Comparison of ENCODE assay signal across 8 cellular contexts in the genomic region with DNA sequence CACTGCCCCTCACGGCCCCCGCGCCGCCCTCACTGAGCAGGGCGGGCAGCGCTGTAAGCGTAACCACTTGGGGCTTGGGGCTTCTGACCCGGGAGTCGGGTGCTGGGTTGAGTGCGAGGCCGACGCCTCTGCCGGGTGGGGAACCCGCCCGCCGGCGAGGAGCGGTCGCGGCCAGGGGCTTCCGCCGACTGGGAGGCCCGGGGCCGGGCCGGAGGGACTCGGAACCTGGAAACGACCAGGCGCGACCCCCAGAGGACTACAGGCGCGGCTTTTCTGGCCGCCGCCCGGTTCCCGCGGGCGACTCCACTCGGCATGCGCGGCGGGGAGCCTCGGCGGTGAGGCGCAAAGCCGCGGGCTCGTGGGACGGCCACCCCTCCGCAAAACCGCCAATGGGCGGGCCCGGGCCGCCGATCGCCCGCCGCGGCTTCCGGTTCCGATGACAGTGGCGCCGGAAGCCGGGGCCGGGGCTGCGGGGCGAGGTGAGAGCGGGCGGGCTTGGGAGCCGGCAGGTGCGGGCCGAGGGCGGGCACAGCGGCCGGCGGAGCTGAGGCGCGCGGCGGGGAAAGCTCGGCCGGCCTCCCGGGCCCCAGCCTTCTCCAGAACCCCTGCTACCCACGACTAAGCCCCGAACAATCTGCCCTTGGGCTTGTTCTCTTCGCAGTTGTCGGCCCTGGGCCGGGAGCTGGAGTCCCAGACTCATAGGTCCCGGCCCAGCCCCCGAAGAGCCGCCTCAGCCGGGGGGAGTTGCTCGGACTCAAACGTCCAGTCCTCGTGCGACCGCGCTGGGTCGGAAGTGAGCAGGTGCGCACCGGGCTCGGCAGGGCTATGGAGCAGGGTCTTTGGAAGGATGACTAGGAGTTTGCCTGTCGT. TPM values are rescaled to one million over a fixed set of nuclear protein-coding genes. Genes with fewer than 3 reads are reported as not detected.
DNase-seq lines count a peak whose midpoint lies in the region; ATAC-seq and TF ChIP-seq lines count a peak whose summit lies in the region.

A gene with protein sequence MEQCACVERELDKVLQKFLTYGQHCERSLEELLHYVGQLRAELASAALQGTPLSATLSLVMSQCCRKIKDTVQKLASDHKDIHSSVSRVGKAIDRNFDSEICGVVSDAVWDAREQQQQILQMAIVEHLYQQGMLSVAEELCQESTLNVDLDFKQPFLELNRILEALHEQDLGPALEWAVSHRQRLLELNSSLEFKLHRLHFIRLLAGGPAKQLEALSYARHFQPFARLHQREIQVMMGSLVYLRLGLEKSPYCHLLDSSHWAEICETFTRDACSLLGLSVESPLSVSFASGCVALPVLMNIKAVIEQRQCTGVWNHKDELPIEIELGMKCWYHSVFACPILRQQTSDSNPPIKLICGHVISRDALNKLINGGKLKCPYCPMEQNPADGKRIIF (plus strand): TSS at position 439 of the 870 bp plus-strand sequence. CDS start 7,106 bp downstream, outside the sequence.

- H3K9me3 Mint-ChIP-seq in endothelial cell (ENCODE audit: unreplicated experiment): no peaks in the 10 kb centered on the region
- no peaks in the 10 kb centered on the region for H3K9me3 Mint-ChIP-seq in mesothelial cell of epicardium

- peak; percentile 75 for ATAC-seq in GM19468 (IDR thresholded peaks at IDR 0.05; ENCODE audit: extremely low read depth, unreplicated experiment)

- peaks cover 38% of the 10 kb centered on the region for H3K4me1 Mint-ChIP-seq in endothelial cell (ENCODE audit: unreplicated experiment)
- peaks cover 17% of the 10 kb centered on the region for H3K4me1 Mint-ChIP-seq in mesothelial cell of epicardium

- H3K27me3 Mint-ChIP-seq in endothelial cell (ENCODE audit: unreplicated experiment): peaks cover 33% of the 10 kb centered on the region
- no peaks in the 10 kb centered on the region for H3K27me3 Mint-ChIP-seq in mesothelial cell of epicardium (ENCODE audit: low read depth)

- no peaks in the 10 kb centered on the region for H3K27me3 ChIP-seq in OCI-LY3 (ENCODE audit: low read depth, low read length)

- peaks cover 4% of the 10 kb centered on the region for H3K4me1 ChIP-seq in OCI-LY3 (ENCODE audit: low read length)

- peak within 1 kb of the TSS; percentile 95 for H3K27ac Mint-ChIP-seq in endothelial cell (ENCODE audit: unreplicated experiment)
- H3K27ac Mint-ChIP-seq in mesothelial cell of epicardium: peak within 1 kb of the TSS; percentile 89

- peak; percentile 54 for DNase-seq in COLO829 (ENCODE audit: low spot score)
- peak; percentile 36 for DNase-seq in HS-5 (ENCODE audit: low read depth)
- DNase-seq in activated CD8-positive, alpha-beta memory T cell treated with anti-CD3 and anti-CD28 coated beads, Interleukin-2, amount 50 U/mL, for 48 hours: peak; percentile 91
- peak; percentile 83 for DNase-seq in endothelial cell (ENCODE audit: low spot score)
- DNase-seq in mesothelial cell of epicardium (ENCODE audit: low spot score in 2 of 2, unreplicated experiment in 2 of 2): peak; percentile 68 to 85
- DNase-seq in stimulated activated CD8-positive, alpha-beta memory T cell treated with anti-CD3 and anti-CD28 coated beads, Interleukin-15, amount 100 ng/mL, for 48 hours (ENCODE audit: low read depth in 2 of 2): peak; percentile 76 to 77

- peaks cover 9% of the 10 kb centered on the region for H3K36me3 ChIP-seq in OCI-LY3 (replicated peaks; ENCODE audit: low read depth, low read length)

- H4K20me1 ChIP-seq in OCI-LY3 (ENCODE audit: insufficient read depth, low read length): no peaks in the 10 kb centered on the region

- peak within 1 kb of the TSS; percentile 94 for H3K4me2 ChIP-seq in OCI-LY3 (ENCODE audit: low read length)

- H3K9ac ChIP-seq in OCI-LY3 (ENCODE audit: low read length): peak within 1 kb of the TSS; percentile 85

- H3K4me3 Mint-ChIP-seq in endothelial cell (ENCODE audit: unreplicated experiment) (peak within 1 kb of the TSS; percentile 93), mesothelial cell of epicardium (peak within 1 kb of the TSS; percentile 90)

- H3K27ac ChIP-seq in OCI-LY3 (ENCODE audit: low read length): peak within 1 kb of the TSS; percentile 69

- no peaks in the 10 kb centered on the region for H3K9me3 ChIP-seq in OCI-LY3 (ENCODE audit: insufficient read depth, low read length)

- peaks cover 31% of the 10 kb centered on the region for H3K79me2 ChIP-seq in OCI-LY3 (ENCODE audit: low read length)

- TF ChIP-seq CTCF in OCI-LY3 (IDR thresholded peaks at IDR 0.05; ENCODE audit: low read depth, low read length) (no peak), endothelial cell (IDR thresholded peaks at IDR 0.05; ENCODE audit: unreplicated experiment) (no peak), mesothelial cell of epicardium (IDR thresholded peaks at IDR 0.05; ENCODE audit: unreplicated experiment) (no peak)

- peaks cover 22% of the 10 kb centered on the region for H3K36me3 Mint-ChIP-seq in endothelial cell (ENCODE audit: low read depth, unreplicated experiment)
- peaks cover 11% of the 10 kb centered on the region for H3K36me3 Mint-ChIP-seq in mesothelial cell of epicardium

- H3K4me3 ChIP-seq in OCI-LY3 (ENCODE audit: low read length): peak within 1 kb of the TSS; percentile 100

- H2AFZ ChIP-seq in OCI-LY3 (ENCODE audit: low read depth, low read length): peak within 1 kb of the TSS; percentile 55; the same call in 1 of the 2 replicates

RNA-seq across cellular contexts. Expression of the gene that starts here (rescaled TPM):
- 70.4 TPM for total RNA-seq in endothelial cell (ENCODE audit: unreplicated experiment)
- 32.6 to 34.5 TPM (median 34.0 TPM) in 3 replicates for total RNA-seq in mesothelial cell of epicardium

Comparison
In these comparisons a context has a peak if more than half of its experiments do, and no peak if none do; other contexts are left out.
1. Peak in every context shown above with its lines: DNase-seq, ATAC-seq, H3K4me3 ChIP-seq and H3K27ac ChIP-seq.
2. DNase-seq: peak in every context shown above with its lines; median percentile 91 in activated CD8-positive, alpha-beta memory T cell treated with anti-CD3 and anti-CD28 coated beads, Interleukin-2, amount 50 U/mL, for 48 hours; 83 in endothelial cell; 76 in mesothelial cell of epicardium; 76 in stimulated activated CD8-positive, alpha-beta memory T cell treated with anti-CD3 and anti-CD28 coated beads, Interleukin-15, amount 100 ng/mL, for 48 hours; 54 in COLO829; 36 in HS-5.